ENCODE assay signal across 1 cellular context in genomic region chr5:115841382-115842088, GRCh38.
TF ChIP-seq lines count a peak whose summit lies in the region.

AP3S1 (plus strand) TSS chr5:115841935; CDS start chr5:115842038, 103 bp downstream.
ATG12 (minus strand) TSS chr5:115841565; CDS start chr5:115841552, 13 bp downstream.

TF ChIP-seq in HEK293, 187 proteins besides CTCF, POLR2A, EP300 and RAD21 (continued from another document):
- TF ChIP-seq, protein P1, sequence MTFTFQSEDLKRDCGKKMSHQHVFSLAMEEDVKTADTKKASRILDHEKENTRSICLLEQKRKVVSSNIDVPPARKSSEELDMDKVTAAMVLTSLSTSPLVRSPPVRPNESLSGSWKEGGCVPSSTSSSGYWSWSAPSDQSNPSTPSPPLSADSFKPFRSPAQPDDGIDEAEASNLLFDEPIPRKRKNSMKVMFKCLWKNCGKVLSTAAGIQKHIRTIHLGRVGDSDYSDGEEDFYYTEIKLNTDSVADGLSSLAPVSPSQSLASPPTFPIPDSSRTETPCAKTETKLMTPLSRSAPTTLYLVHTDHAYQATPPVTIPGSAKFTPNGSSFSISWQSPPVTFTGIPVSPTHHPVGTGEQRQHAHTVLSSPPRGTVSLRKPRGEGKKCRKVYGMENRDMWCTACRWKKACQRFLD (tag by site-specific recombination; IDR thresholded peaks at IDR 0.05), result no peak
- TF ChIP-seq ZNF530 (tag by site-specific recombination; IDR thresholded peaks at IDR 0.05; ENCODE audit: low read depth), result no peak
- TF ChIP-seq, protein P2, sequence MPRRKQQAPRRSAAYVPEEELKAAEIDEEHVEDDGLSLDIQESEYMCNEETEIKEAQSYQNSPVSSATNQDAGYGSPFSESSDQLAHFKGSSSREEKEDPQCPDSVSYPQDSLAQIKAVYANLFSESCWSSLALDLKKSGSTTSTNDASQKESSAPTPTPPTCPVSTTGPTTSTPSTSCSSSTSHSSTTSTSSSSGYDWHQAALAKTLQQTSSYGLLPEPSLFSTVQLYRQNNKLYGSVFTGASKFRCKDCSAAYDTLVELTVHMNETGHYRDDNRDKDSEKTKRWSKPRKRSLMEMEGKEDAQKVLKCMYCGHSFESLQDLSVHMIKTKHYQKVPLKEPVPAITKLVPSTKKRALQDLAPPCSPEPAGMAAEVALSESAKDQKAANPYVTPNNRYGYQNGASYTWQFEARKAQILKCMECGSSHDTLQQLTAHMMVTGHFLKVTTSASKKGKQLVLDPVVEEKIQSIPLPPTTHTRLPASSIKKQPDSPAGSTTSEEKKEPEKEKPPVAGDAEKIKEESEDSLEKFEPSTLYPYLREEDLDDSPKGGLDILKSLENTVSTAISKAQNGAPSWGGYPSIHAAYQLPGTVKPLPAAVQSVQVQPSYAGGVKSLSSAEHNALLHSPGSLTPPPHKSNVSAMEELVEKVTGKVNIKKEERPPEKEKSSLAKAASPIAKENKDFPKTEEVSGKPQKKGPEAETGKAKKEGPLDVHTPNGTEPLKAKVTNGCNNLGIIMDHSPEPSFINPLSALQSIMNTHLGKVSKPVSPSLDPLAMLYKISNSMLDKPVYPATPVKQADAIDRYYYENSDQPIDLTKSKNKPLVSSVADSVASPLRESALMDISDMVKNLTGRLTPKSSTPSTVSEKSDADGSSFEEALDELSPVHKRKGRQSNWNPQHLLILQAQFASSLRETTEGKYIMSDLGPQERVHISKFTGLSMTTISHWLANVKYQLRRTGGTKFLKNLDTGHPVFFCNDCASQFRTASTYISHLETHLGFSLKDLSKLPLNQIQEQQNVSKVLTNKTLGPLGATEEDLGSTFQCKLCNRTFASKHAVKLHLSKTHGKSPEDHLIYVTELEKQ (tag by site-specific recombination; IDR thresholded peaks at IDR 0.05; ENCODE audit: borderline replicate concordance), result no peak
- TF ChIP-seq SALL2 (tag by site-specific recombination; IDR thresholded peaks at IDR 0.05; ENCODE audit: borderline replicate concordance), result no peak
- peak; percentile 84 for TF ChIP-seq ZFP69B (tag by site-specific recombination; IDR thresholded peaks at IDR 0.05)
- TF ChIP-seq ZNF155 (tag by site-specific recombination; IDR thresholded peaks at IDR 0.05), result no peak
- TF ChIP-seq SP7 (tag by site-specific recombination; IDR thresholded peaks at IDR 0.05), result peak; percentile 86
- peak; percentile 51; the same call in 1 of the 2 replicates for TF ChIP-seq ZBTB7A (tag by site-specific recombination; IDR thresholded peaks at IDR 0.05; ENCODE audit: low read depth)
- peak; percentile 76 for TF ChIP-seq KLF16 (tag by site-specific recombination; IDR thresholded peaks at IDR 0.05)
